ENCODE assay signal across 8 cellular contexts in genomic region chr16:80997139-80997798, GRCh38. TPM values are rescaled to one million over a fixed set of nuclear protein-coding genes. Genes with fewer than 3 reads are reported as not detected.
DNase-seq lines count a peak whose midpoint lies in the region; ATAC-seq and TF ChIP-seq lines count a peak whose summit lies in the region.

No MANE protein-coding gene starts in this region.

- no peaks in the 10 kb centered on the region for H3K27me3 Mint-ChIP-seq in stimulated activated memory B cell treated with anti-CD40 and anti-IgM and Interleukin-4, amounts not matched to agents 10 μg/mL and 1 μg/mL and 100 μg/mL, for 72 hours
- H3K27me3 Mint-ChIP-seq in glutamatergic neuron (ENCODE audit: unreplicated experiment): peaks cover 4% of the 10 kb centered on the region

- intact Hi-C loops in A673 (cut with micrococcal nuclease; ENCODE audit: unreplicated experiment): no loop called here

- peaks cover 65% of the 10 kb centered on the region for H3K4me1 Mint-ChIP-seq in stimulated activated memory B cell treated with anti-CD40 and anti-IgM and Interleukin-4, amounts not matched to agents 10 μg/mL and 1 μg/mL and 100 μg/mL, for 72 hours
- peaks cover 30% of the 10 kb centered on the region for H3K4me1 Mint-ChIP-seq in glutamatergic neuron (ENCODE audit: low read depth, unreplicated experiment)

- no TSS peak for BruUV-seq in A673 (replicated peaks; lab: Mats Ljungman, UMichigan)

- CTCF ChIA-PET in A673 (lab: Charles Lee): interaction anchor here (0.6 kb wide), 1 partner anchor 8 kb away, joined by 3 read pairs; no protein-coding TSS in a partner anchor

- H3K27ac ChIP-seq in A673 (ENCODE audit: low read depth, low read length, poor library complexity, severe bottlenecking) (peak overlapping the region; percentile 29), substantia nigra (ENCODE audit: low read depth, low read length, poor library complexity, severe bottlenecking) (no peak overlapping the region)
- peak overlapping the region; percentile 53 for H3K27ac ChIP-seq in effector memory CD4-positive, alpha-beta T cell (ENCODE audit: insufficient read depth, low read length, poor library complexity, severe bottlenecking)

- no peaks in the 10 kb centered on the region for H3K27me3 ChIP-seq in A673 (replicated peaks; ENCODE audit: insufficient read depth, low read depth, low read length, poor library complexity)
- H3K27me3 ChIP-seq in effector memory CD4-positive, alpha-beta T cell (replicated peaks; ENCODE audit: control insufficient read depth, insufficient read depth, low read length, poor library complexity, severe bottlenecking): no peaks in the 10 kb centered on the region

- H3K4me3 ChIP-seq in A673 (ENCODE audit: low read depth, low read length, poor library complexity, severe bottlenecking): peak overlapping the region; percentile 19
- peak overlapping the region; percentile 51 for H3K4me3 ChIP-seq in effector memory CD4-positive, alpha-beta T cell (ENCODE audit: insufficient read depth, low read depth, low read length, poor library complexity, severe bottlenecking)

- H3K9me3 ChIP-seq in A673 (ENCODE audit: low read depth, low read length, poor library complexity, severe bottlenecking): no peaks in the 10 kb centered on the region
- no peaks in the 10 kb centered on the region for H3K9me3 ChIP-seq in effector memory CD4-positive, alpha-beta T cell (ENCODE audit: control insufficient read depth, low read length)

- no peaks in the 10 kb centered on the region for H3K9me3 Mint-ChIP-seq in stimulated activated memory B cell treated with anti-CD40 and anti-IgM and Interleukin-4, amounts not matched to agents 10 μg/mL and 1 μg/mL and 100 μg/mL, for 72 hours
- peaks cover 11% of the 10 kb centered on the region for H3K9me3 Mint-ChIP-seq in glutamatergic neuron (ENCODE audit: unreplicated experiment)

- H3K36me3 ChIP-seq in A673 (ENCODE audit: insufficient read depth, low read length, poor library complexity, severe bottlenecking): no peaks in the 10 kb centered on the region
- no peaks in the 10 kb centered on the region for H3K36me3 ChIP-seq in effector memory CD4-positive, alpha-beta T cell (ENCODE audit: control insufficient read depth, insufficient read depth, low read length)

- H3K27ac Mint-ChIP-seq in stimulated activated memory B cell treated with anti-CD40 and anti-IgM and Interleukin-4, amounts not matched to agents 10 μg/mL and 1 μg/mL and 100 μg/mL, for 72 hours: peak overlapping the region; percentile 92
- no peak overlapping the region for H3K27ac Mint-ChIP-seq in glutamatergic neuron (ENCODE audit: unreplicated experiment)

- peaks cover 38% of the 10 kb centered on the region for H3K36me3 Mint-ChIP-seq in stimulated activated memory B cell treated with anti-CD40 and anti-IgM and Interleukin-4, amounts not matched to agents 10 μg/mL and 1 μg/mL and 100 μg/mL, for 72 hours
- H3K36me3 Mint-ChIP-seq in glutamatergic neuron (ENCODE audit: unreplicated experiment): peaks cover 11% of the 10 kb centered on the region

- POLR2A ChIA-PET in A673 (lab: Charles Lee; ENCODE audit: low non-redundant PET): no interaction called here

- peaks cover 36% of the 10 kb centered on the region for H3K4me1 ChIP-seq in A673 (ENCODE audit: insufficient read depth, low read length, poor library complexity, severe bottlenecking)
- no peaks in the 10 kb centered on the region for H3K4me1 ChIP-seq in effector memory CD4-positive, alpha-beta T cell (ENCODE audit: control insufficient read depth, insufficient read depth, low read length, poor library complexity, severe bottlenecking)

- TF ChIP-seq CTCF in A673 (conservative IDR thresholded peaks at IDR 0.05; ENCODE audit: low read depth, low read length): no peak
- TF ChIP-seq CTCF in glutamatergic neuron (IDR thresholded peaks at IDR 0.05; ENCODE audit: partially characterized antibody, unreplicated experiment): no peak

- DNase-seq in A673 (ENCODE audit: low spot score) (peak; percentile 27), substantia nigra (lab: John Stamatoyannopoulos, UW) (no peak), glutamatergic neuron (no peak)
- DNase-seq in effector memory CD4-positive, alpha-beta T cell: no peak

- peak overlapping the region; percentile 81 for H3K4me3 Mint-ChIP-seq in stimulated activated memory B cell treated with anti-CD40 and anti-IgM and Interleukin-4, amounts not matched to agents 10 μg/mL and 1 μg/mL and 100 μg/mL, for 72 hours
- no peak overlapping the region for H3K4me3 Mint-ChIP-seq in glutamatergic neuron (ENCODE audit: unreplicated experiment)

- ATAC-seq in GM19023 (IDR thresholded peaks at IDR 0.05; ENCODE audit: unreplicated experiment) (peak; percentile 56), HG03520 (IDR thresholded peaks at IDR 0.05; ENCODE audit: unreplicated experiment) (peak; percentile 49), GM18519 (IDR thresholded peaks at IDR 0.05; ENCODE audit: low FRiP score, unreplicated experiment) (no peak)
- ATAC-seq in stimulated activated memory B cell treated with anti-CD40 and anti-IgM and Interleukin-4, amounts not matched to agents 10 μg/mL and 1 μg/mL and 100 μg/mL, for 72 hours: peak; percentile 51

RNA-seq across cellular contexts. Expression of gene CMC2, which starts 9.4 kb away (rescaled TPM):
- total RNA-seq in A673 (2021) (129 and 130 TPM in 2 replicates), glutamatergic neuron (ENCODE audit: unreplicated experiment) (76.2 TPM)

RNA-seq across cellular contexts. Expression of gene CENPN, which starts 9.7 kb away (rescaled TPM):
- 91.0 and 109 TPM in 2 replicates for total RNA-seq in A673 (2021)
- total RNA-seq in glutamatergic neuron (ENCODE audit: unreplicated experiment): 9.2 TPM

RNA-seq across cellular contexts. Expression of gene ATMIN, which starts 38.4 kb away (rescaled TPM):
- total RNA-seq in A673 (2021): 43.5 and 44.6 TPM in 2 replicates
- 61.5 TPM for total RNA-seq in glutamatergic neuron (ENCODE audit: unreplicated experiment)
